Comparison of ENCODE assay signal across 20 cellular contexts in the genomic region with DNA sequence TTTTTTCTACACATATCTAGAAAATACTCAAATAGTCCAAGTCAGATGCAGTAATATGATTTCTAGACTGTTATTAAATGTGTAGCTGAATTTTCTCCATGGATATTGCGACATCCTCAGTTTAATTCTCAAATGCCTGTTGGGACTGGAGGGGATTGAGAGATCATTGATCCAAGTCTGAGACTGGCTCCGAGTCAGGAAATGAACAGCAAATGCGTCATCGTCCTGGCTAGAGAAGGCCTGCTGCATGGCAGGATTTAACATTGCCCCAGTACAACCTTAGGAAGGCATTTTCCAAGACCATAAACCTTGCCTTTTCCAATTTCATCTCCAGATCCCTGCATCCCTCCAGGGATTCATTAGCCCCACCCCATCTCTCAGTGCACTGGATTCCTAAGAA. TPM values are rescaled to one million over a fixed set of nuclear protein-coding genes. Genes with fewer than 3 reads are reported as not detected.
DNase-seq lines count a peak whose midpoint lies in the region; ATAC-seq lines count a peak whose summit lies in the region.
"Had no signal": no experiment of that assay in that cellular context is flagged by ENCODE, and none has a peak within 500 bp of the region (broad histone marks: within the 10 kb centered on the region; RNA-seq: fewer than 3 reads in every experiment).

No MANE protein-coding gene starts in this region.

- H3K9me3 ChIP-seq in right cardiac atrium (ENCODE audit: control insufficient read depth, low read length) = no peaks in the 10 kb centered on the region
- no peaks in the 10 kb centered on the region for H3K9me3 ChIP-seq in SJCRH30 (replicated peaks)
- H3K9me3 ChIP-seq: uterus had no signal

- peaks cover 17% of the 10 kb centered on the region for H3K4me1 ChIP-seq in ACC112 (ENCODE audit: control insufficient read depth, insufficient read depth, low read length, unreplicated experiment)
- no peaks in the 10 kb centered on the region for H3K4me1 ChIP-seq in right cardiac atrium (ENCODE audit: control insufficient read depth, insufficient read depth, low read length)
- no peaks in the 10 kb centered on the region for H3K4me1 ChIP-seq in SJCRH30
- H3K4me1 ChIP-seq: uterus had no signal

- intact Hi-C loops in right cardiac atrium (cut with DNase I) = no loop called here

- H3K36me3 ChIP-seq in ACC112 (ENCODE audit: insufficient read depth, low read length) (no peaks in the 10 kb centered on the region), SJCRH30 (no peaks in the 10 kb centered on the region)
- H3K36me3 ChIP-seq: uterus had no signal

- 59% methylated on average over 4 of the region's 4 CpGs for WGBS in right cardiac atrium

- peak; percentile 47 for DNase-seq in M059J (ENCODE audit: low read depth)
- DNase-seq in epithelial cell of prostate (ENCODE audit: low read depth, low spot score) = peak; percentile 36
- peak; percentile 38 to 65 (median 48) for DNase-seq in right cardiac atrium
- DNase-seq in SJCRH30 = no peak
- DNase-seq in NCI-H187 treated with DMSO at 0.1 percent for 48 hours (lab: John Stamatoyannopoulos, UW) = no peak
- DNase-seq in stimulated activated CD4-positive, alpha-beta T cell treated with anti-CD3 and anti-CD28 coated beads, Interleukin-4, amount 100 ng/mL, for 24 hours = no peak
- DNase-seq: CD4-positive, alpha-beta memory T cell; MM.1S; NCI-H1694 treated with DMSO at 0.1 percent for 48 hours; NCI-H510A; stimulated activated naive CD8-positive, alpha-beta T cell treated with anti-CD3 and anti-CD28 coated beads, Interleukin-15, amount 100 ng/mL, for 72 hours had no signal

- peak overlapping the region; percentile 83 for H2AFZ ChIP-seq in ACC112 (ENCODE audit: low read length, unreplicated experiment)

- H3K4me3 ChIP-seq in ACC112 (ENCODE audit: low read depth, low read length) (peak overlapping the region; percentile 31; the same call in 1 of the 2 replicates), right cardiac atrium (ENCODE audit: low read length) (no peak overlapping the region), SJCRH30 (no peak overlapping the region)
- H3K4me3 ChIP-seq: GM12878, uterus had no signal

- H3K79me2 ChIP-seq in ACC112 (ENCODE audit: control insufficient read depth, insufficient read depth, low read length, unreplicated experiment) = no peaks in the 10 kb centered on the region

- H3K27me3 ChIP-seq in ACC112 (ENCODE audit: insufficient read depth, low read length) = no peaks in the 10 kb centered on the region
- H3K27me3 ChIP-seq in right cardiac atrium (ENCODE audit: control insufficient read depth, insufficient read depth) = no peaks in the 10 kb centered on the region
- no peaks in the 10 kb centered on the region for H3K27me3 ChIP-seq in SJCRH30
- H3K27me3 ChIP-seq: uterus had no signal

- ATAC-seq in right cardiac atrium (peak; percentile 65 to 91), GM18907 (IDR thresholded peaks at IDR 0.05; ENCODE audit: unreplicated experiment) (no peak)
- ATAC-seq: GM12878; natural killer cell treated with Interleukin-12 subunit alpha and Interleukin-12 subunit beta and Interleukin-15 and Interleukin-18, amount 100 ng/mL, for 72 hours; SK-N-SH treated with all-trans-retinoic acid at 6 μM for 48 hours; stimulated activated naive CD8-positive, alpha-beta T cell treated with anti-CD3 and anti-CD28 coated beads, Interleukin-15, amount 100 ng/mL, for 72 hours had no signal

- H3K27ac ChIP-seq in ACC112 (ENCODE audit: low read depth, low read length) (peak overlapping the region; percentile 85), epithelial cell of prostate (peak overlapping the region; percentile 77), right cardiac atrium (ENCODE audit: low read length) (no peak overlapping the region), SJCRH30 (no peak overlapping the region)
- H3K27ac ChIP-seq: uterus had no signal

RNA-seq across cellular contexts. Expression of gene SLC6A14, which starts 56.6 kb away (rescaled TPM):
- total RNA-seq in M059J (2014; rRNA removed; shearing (Covaris generic)) = not detected in 2 replicates
- not detected for total RNA-seq in right cardiac atrium
- not detected for polyA plus RNA-seq in right cardiac atrium
- not detected in 2 replicates for total RNA-seq in SJCRH30 (2014; rRNA removed; shearing (Covaris generic))
- total RNA-seq: CD4-positive, alpha-beta memory T cell; frontal cortex; H4; natural killer cell treated with Interleukin-12 subunit alpha and Interleukin-12 subunit beta and Interleukin-15 and Interleukin-18, amount 100 ng/mL, for 72 hours; posterior vena cava; uterus had no signal
- polyA plus RNA-seq: CD4-positive, alpha-beta memory T cell; GM12878 had no signal

Comparison
In these comparisons a context has a peak if more than half of its experiments do, and no peak if none do; other contexts are left out.
1. H3K27ac ChIP-seq: peak in ACC112 (single experiment) and epithelial cell of prostate (single experiment); none in right cardiac atrium (single experiment) and SJCRH30 (single experiment).
2. DNase-seq: peak in M059J (single experiment), epithelial cell of prostate (single experiment) and right cardiac atrium (3 of 3); none in SJCRH30 (0 of 2), NCI-H187 treated with DMSO at 0.1 percent for 48 hours (single experiment) and stimulated activated CD4-positive, alpha-beta T cell treated with anti-CD3 and anti-CD28 coated beads, Interleukin-4, amount 100 ng/mL, for 24 hours (single experiment).